ENCODE assay signal across 5 cellular contexts in the genomic region with DNA sequence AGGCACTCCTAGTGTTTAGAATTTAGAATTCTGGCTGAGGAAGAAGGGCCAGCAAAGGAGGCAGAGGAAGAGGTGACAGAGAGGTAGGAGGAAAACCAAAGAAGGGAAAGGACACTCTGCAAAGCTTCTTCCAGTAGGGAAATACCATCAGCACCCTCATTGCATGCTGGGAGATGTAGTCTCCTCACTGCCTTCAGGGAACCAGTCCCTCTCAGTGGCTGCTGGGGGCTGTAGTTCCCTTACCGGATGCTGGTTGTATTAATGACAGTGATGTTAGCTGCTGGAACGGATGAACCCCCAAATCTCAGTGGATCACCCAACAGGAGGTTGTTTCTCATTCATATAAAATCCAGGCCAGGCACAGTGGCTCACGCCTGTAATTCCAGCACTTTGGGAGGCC. TPM values are rescaled to one million over a fixed set of nuclear protein-coding genes. Genes with fewer than 3 reads are reported as not detected.
DNase-seq lines count a peak whose midpoint lies in the region; ATAC-seq, FAIRE-seq and TF ChIP-seq lines count a peak whose summit lies in the region.

No MANE protein-coding gene starts in this region.

- H3K4me3 ChIP-seq in left lung, result no peak overlapping the region

- ATAC-seq in activated CD8-positive, alpha-beta memory T cell treated with anti-CD3 and anti-CD28 coated beads, Interleukin-2, amount 10 ng/mL, durations not matched to agents 7 days and 5 days, result peak; percentile 87
- ATAC-seq in left lung, result peak; percentile 48

- H3K27me3 ChIP-seq in left lung, result peaks cover 0 to 24% of the 10 kb centered on the region in 2 donors

- H3K4me3 Mint-ChIP-seq in activated CD8-positive, alpha-beta memory T cell treated with anti-CD3 and anti-CD28 coated beads, Interleukin-2, amount 10 ng/mL, durations not matched to agents 7 days and 5 days, result no peak overlapping the region
- H3K4me3 Mint-ChIP-seq in CD14-positive monocyte, result no peak overlapping the region

- H3K27ac Mint-ChIP-seq in activated CD8-positive, alpha-beta memory T cell treated with anti-CD3 and anti-CD28 coated beads, Interleukin-2, amount 10 ng/mL, durations not matched to agents 7 days and 5 days, result peak overlapping the region; percentile 91
- H3K27ac Mint-ChIP-seq in CD14-positive monocyte, result peak overlapping the region in 2 of 7 donors; percentile 27 to 54

- peaks cover 51% of the 10 kb centered on the region for H3K4me1 Mint-ChIP-seq in activated CD8-positive, alpha-beta memory T cell treated with anti-CD3 and anti-CD28 coated beads, Interleukin-2, amount 10 ng/mL, durations not matched to agents 7 days and 5 days
- H3K4me1 Mint-ChIP-seq in CD14-positive monocyte, result peaks cover 25% of the 10 kb centered on the region

- DNase-seq in GM18507 (ENCODE audit: extremely low spot score, insufficient read length, low read depth), result no peak
- DNase-seq in activated CD8-positive, alpha-beta memory T cell treated with anti-CD3 and anti-CD28 coated beads, Interleukin-2, amount 10 ng/mL, durations not matched to agents 7 days and 5 days, result peak; percentile 90
- no peak for DNase-seq in left lung
- no peak for DNase-seq in CD14-positive monocyte (ENCODE audit: low spot score)

- intact Hi-C loops in left lung (cut with DNase I), result no loop called here
- intact Hi-C loops in CD14-positive monocyte (cut with micrococcal nuclease), result no loop called here

- H3K36me3 Mint-ChIP-seq in activated CD8-positive, alpha-beta memory T cell treated with anti-CD3 and anti-CD28 coated beads, Interleukin-2, amount 10 ng/mL, durations not matched to agents 7 days and 5 days, result peaks cover 2% of the 10 kb centered on the region
- H3K36me3 Mint-ChIP-seq in CD14-positive monocyte, result no peaks in the 10 kb centered on the region

- TF ChIP-seq RAD21 in Ishikawa (IDR thresholded peaks at IDR 0.05; ENCODE audit: low read depth), result no peak

- no peaks in the 10 kb centered on the region for H3K36me3 ChIP-seq in left lung

- TF ChIP-seq EP300 in Ishikawa (IDR thresholded peaks at IDR 0.05; ENCODE audit: borderline replicate concordance), result no peak

- H3K4me1 ChIP-seq in left lung, result peaks cover 0 to 6% of the 10 kb centered on the region in 2 donors

- TF ChIP-seq CTCF in left lung (IDR thresholded peaks at IDR 0.05), result no peak
- TF ChIP-seq CTCF in CD14-positive monocyte (IDR thresholded peaks at IDR 0.05), result no peak

- CTCF ChIA-PET in activated CD8-positive, alpha-beta memory T cell treated with anti-CD3 and anti-CD28 coated beads, Interleukin-2, amount 10 ng/mL, durations not matched to agents 7 days and 5 days (lab: Charles Lee), result interaction anchor here (0.6 to 7.3 kb wide), 10 partner anchors 11 to 351 kb away, joined by 3 to 67 read pairs (median 4); partner anchors contain the start of gene KDELR1

- no peak overlapping the region for H3K27ac ChIP-seq in left lung

- H3K27me3 Mint-ChIP-seq in activated CD8-positive, alpha-beta memory T cell treated with anti-CD3 and anti-CD28 coated beads, Interleukin-2, amount 10 ng/mL, durations not matched to agents 7 days and 5 days, result peaks cover 13% of the 10 kb centered on the region
- H3K27me3 Mint-ChIP-seq in CD14-positive monocyte (ENCODE audit: low read depth in 3 of 3), result peaks cover 7 to 16% (median 12%) of the 10 kb centered on the region in 3 donors

- H3K9me3 Mint-ChIP-seq in activated CD8-positive, alpha-beta memory T cell treated with anti-CD3 and anti-CD28 coated beads, Interleukin-2, amount 10 ng/mL, durations not matched to agents 7 days and 5 days (ENCODE audit: low read depth), result no peaks in the 10 kb centered on the region
- H3K9me3 Mint-ChIP-seq in CD14-positive monocyte, result peaks cover 2 to 10% (median 7%) of the 10 kb centered on the region in 7 donors

- no peaks in the 10 kb centered on the region for H3K9me3 ChIP-seq in left lung

- FAIRE-seq in GM18507 (lab: Jason Lieb, UNC), result peak; percentile 93

TF ChIP-seq in Ishikawa, 13 proteins besides CTCF, POLR2A, EP300 and RAD21:
- TF ChIP-seq YY1 (IDR thresholded peaks at IDR 0.05; ENCODE audit: low read depth), result peak; percentile 60; the same call in 1 of the 2 replicates
- no peak for TF ChIP-seq CREB1 (IDR thresholded peaks at IDR 0.05; ENCODE audit: low read depth)

RNA-seq across cellular contexts. Expression of gene GRIN2D, which starts 10.1 kb away (rescaled TPM):
- total RNA-seq in activated CD8-positive, alpha-beta memory T cell treated with anti-CD3 and anti-CD28 coated beads, Interleukin-2, amount 10 ng/mL, durations not matched to agents 7 days and 5 days, result under 1 TPM; 0.09 to 0.18 TPM
- 1 to 10 TPM in 1 of 2 donors, under 1 TPM in 1; 0.94 to 1.3 TPM for total RNA-seq in left lung
- under 1 TPM in 1 of 2 donors, not detected in 1; 0.13 TPM for polyA plus RNA-seq in CD14-positive monocyte

RNA-seq across cellular contexts. Expression of gene KDELR1, which starts 12.3 kb away (rescaled TPM):
- total RNA-seq in activated CD8-positive, alpha-beta memory T cell treated with anti-CD3 and anti-CD28 coated beads, Interleukin-2, amount 10 ng/mL, durations not matched to agents 7 days and 5 days, result 10 to 100 TPM; 64.8 to 72.2 TPM
- total RNA-seq in left lung, result 100 to 1,000 TPM; 171 to 187 TPM
- 10 to 100 TPM; 42.0 to 51.3 TPM for polyA plus RNA-seq in CD14-positive monocyte

RNA-seq across cellular contexts. Expression of gene SYNGR4, which starts 39.4 kb away (rescaled TPM):
- not detected for total RNA-seq in activated CD8-positive, alpha-beta memory T cell treated with anti-CD3 and anti-CD28 coated beads, Interleukin-2, amount 10 ng/mL, durations not matched to agents 7 days and 5 days
- total RNA-seq in left lung, result not detected
- not detected for polyA plus RNA-seq in CD14-positive monocyte

RNA-seq across cellular contexts. Expression of gene TMEM143, which starts 39.9 kb away (rescaled TPM):
- total RNA-seq in activated CD8-positive, alpha-beta memory T cell treated with anti-CD3 and anti-CD28 coated beads, Interleukin-2, amount 10 ng/mL, durations not matched to agents 7 days and 5 days, result 10 to 100 TPM; 16.7 to 22.3 TPM
- 10 to 100 TPM in 1 of 2 donors, 1 to 10 TPM in 1; 9.8 to 10.6 TPM for total RNA-seq in left lung
- 1 to 10 TPM; 1.7 to 2.1 TPM for polyA plus RNA-seq in CD14-positive monocyte

RNA-seq across cellular contexts. Expression of gene GRWD1, which starts 42.2 kb away (rescaled TPM):
- 10 to 100 TPM; 37.9 to 58.7 TPM for total RNA-seq in activated CD8-positive, alpha-beta memory T cell treated with anti-CD3 and anti-CD28 coated beads, Interleukin-2, amount 10 ng/mL, durations not matched to agents 7 days and 5 days
- total RNA-seq in left lung, result 10 to 100 TPM; 21.5 to 33.8 TPM
- 10 to 100 TPM in 1 of 2 donors, 1 to 10 TPM in 1; 10.0 to 13.9 TPM for polyA plus RNA-seq in CD14-positive monocyte
